Comparison of ENCODE assay signal across 2 cellular contexts in the genomic region with DNA sequence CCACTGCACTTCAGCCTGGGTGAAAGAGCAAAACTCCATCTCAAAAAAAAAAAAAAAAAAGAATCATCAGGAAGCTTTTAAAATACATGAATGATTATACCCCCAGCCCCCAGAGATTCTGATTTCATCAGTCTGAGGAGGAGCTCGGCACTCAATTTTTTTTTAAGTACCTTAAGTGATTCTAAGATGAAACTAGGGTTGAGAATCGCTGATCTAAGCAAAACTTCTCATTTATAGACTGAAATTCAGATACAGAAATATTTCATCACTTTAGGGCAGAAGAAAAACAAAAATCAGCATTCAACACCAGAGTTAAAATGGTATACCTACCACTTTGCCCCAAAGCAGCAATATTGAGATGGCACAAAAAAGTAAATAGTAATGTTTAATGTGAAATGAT.
TF ChIP-seq lines count a peak whose summit lies in the region.

No MANE protein-coding gene starts in this region.

TF ChIP-seq in A549, 52 proteins besides CTCF, POLR2A, EP300 and RAD21:
- TF ChIP-seq EHMT2 (IDR thresholded peaks at IDR 0.05; ENCODE audit: low read depth) (no peak), MAFK (IDR thresholded peaks at IDR 0.05; ENCODE audit: partially characterized antibody) (peak; percentile 86), NFE2L2 (conservative IDR thresholded peaks at IDR 0.05; ENCODE audit: low read length) (no peak), SREBF2 (IDR thresholded peaks at IDR 0.05) (no peak)
- TF ChIP-seq, protein P1, sequence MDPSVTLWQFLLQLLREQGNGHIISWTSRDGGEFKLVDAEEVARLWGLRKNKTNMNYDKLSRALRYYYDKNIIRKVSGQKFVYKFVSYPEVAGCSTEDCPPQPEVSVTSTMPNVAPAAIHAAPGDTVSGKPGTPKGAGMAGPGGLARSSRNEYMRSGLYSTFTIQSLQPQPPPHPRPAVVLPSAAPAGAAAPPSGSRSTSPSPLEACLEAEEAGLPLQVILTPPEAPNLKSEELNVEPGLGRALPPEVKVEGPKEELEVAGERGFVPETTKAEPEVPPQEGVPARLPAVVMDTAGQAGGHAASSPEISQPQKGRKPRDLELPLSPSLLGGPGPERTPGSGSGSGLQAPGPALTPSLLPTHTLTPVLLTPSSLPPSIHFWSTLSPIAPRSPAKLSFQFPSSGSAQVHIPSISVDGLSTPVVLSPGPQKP (IDR thresholded peaks at IDR 0.05; ENCODE audit: low read depth, low read length), result no peak
- TF ChIP-seq, protein P2, sequence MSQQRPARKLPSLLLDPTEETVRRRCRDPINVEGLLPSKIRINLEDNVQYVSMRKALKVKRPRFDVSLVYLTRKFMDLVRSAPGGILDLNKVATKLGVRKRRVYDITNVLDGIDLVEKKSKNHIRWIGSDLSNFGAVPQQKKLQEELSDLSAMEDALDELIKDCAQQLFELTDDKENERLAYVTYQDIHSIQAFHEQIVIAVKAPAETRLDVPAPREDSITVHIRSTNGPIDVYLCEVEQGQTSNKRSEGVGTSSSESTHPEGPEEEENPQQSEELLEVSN (IDR thresholded peaks at IDR 0.05; ENCODE audit: borderline replicate concordance, low read depth), result no peak

TF ChIP-seq in H1, 55 proteins besides CTCF, POLR2A, EP300 and RAD21:
- TF ChIP-seq, protein P3, sequence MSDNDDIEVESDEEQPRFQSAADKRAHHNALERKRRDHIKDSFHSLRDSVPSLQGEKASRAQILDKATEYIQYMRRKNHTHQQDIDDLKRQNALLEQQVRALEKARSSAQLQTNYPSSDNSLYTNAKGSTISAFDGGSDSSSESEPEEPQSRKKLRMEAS (IDR thresholded peaks at IDR 0.05), result no peak
- TF ChIP-seq MAFK (IDR thresholded peaks at IDR 0.05; ENCODE audit: low read depth, low read length), result peak; percentile 76; the same call in 1 of the 2 replicates
